Comparison of ENCODE assay signal across 12 cellular contexts in genomic region chr2:29110916-29111315, GRCh38. TPM values are rescaled to one million over a fixed set of nuclear protein-coding genes. Genes with fewer than 3 reads are reported as not detected.
A peak's percentile ranks its signal among the peaks of the same experiment; 100 is the strongest.
DNase-seq lines count a peak whose midpoint lies in the region; ATAC-seq and TF ChIP-seq lines count a peak whose summit lies in the region.
"Had no signal": no experiment of that assay in that cellular context is flagged by ENCODE, and none has a peak within 500 bp of the region (broad histone marks: within the 10 kb centered on the region; RNA-seq: fewer than 3 reads in every experiment).

No MANE protein-coding gene starts in this region.

- peak; percentile 45 for ATAC-seq in GM18511 (IDR thresholded peaks at IDR 0.05; ENCODE audit: unreplicated experiment)
- ATAC-seq in GM21529 (IDR thresholded peaks at IDR 0.05; ENCODE audit: unreplicated experiment), result peak; percentile 47
- ATAC-seq in HG03571 (IDR thresholded peaks at IDR 0.05; ENCODE audit: unreplicated experiment), result peak; percentile 42

- no peak for TF ChIP-seq POLR2A in Peyer's patch (IDR thresholded peaks at IDR 0.05)
- TF ChIP-seq POLR2A in suprapubic skin (IDR thresholded peaks at IDR 0.05), result no peak

- no peaks in the 10 kb centered on the region for H3K9me3 ChIP-seq in Peyer's patch
- H3K9me3 ChIP-seq in suprapubic skin, result no peaks in the 10 kb centered on the region

- TF ChIP-seq EP300 in suprapubic skin (IDR thresholded peaks at IDR 0.05), result no peak

- H3K27me3 ChIP-seq in Peyer's patch, result no peaks in the 10 kb centered on the region
- H3K27me3 ChIP-seq in suprapubic skin, result no peaks in the 10 kb centered on the region

- H3K36me3 ChIP-seq in Peyer's patch (no peaks in the 10 kb centered on the region), suprapubic skin (no peaks in the 10 kb centered on the region)

- DNase-seq in glomerular visceral epithelial cell (ENCODE audit: extremely low spot score) (peak; percentile 17), SIG-M5 treated with dmso at 0.1 percent for 504 hours (lab: John Stamatoyannopoulos, UW; ENCODE audit: unreplicated experiment) (no peak), Peyer's patch (no peak), suprapubic skin (ENCODE audit: low spot score in 2 of 2) (no peak)
- DNase-seq: central memory CD4-positive, alpha-beta T cell; NCI-H1092 treated with DMSO at 0.1 percent for 48 hours; SIG-M5 had no signal

- TF ChIP-seq CTCF in Peyer's patch (IDR thresholded peaks at IDR 0.05) (no peak), suprapubic skin (IDR thresholded peaks at IDR 0.05) (no peak)

- 83% methylated on average over 2 of the region's 2 CpGs for WGBS in suprapubic skin

- H3K4me1 ChIP-seq in Peyer's patch (peaks cover 0 to 4% (median 0%) of the 10 kb centered on the region in 4 donors), suprapubic skin (peaks cover 29% of the 10 kb centered on the region)

- no peak overlapping the region for H3K27ac ChIP-seq in Peyer's patch
- no peak overlapping the region for H3K27ac ChIP-seq in suprapubic skin
- H3K27ac ChIP-seq: skin epidermis had no signal

- H3K4me3 ChIP-seq in Peyer's patch, result no peak overlapping the region
- H3K4me3 ChIP-seq in suprapubic skin, result no peak overlapping the region
- H3K4me3 ChIP-seq: skin epidermis had no signal

RNA-seq across cellular contexts. Expression of gene CLIP4, which starts 4.3 kb away (rescaled TPM):
- total RNA-seq in Peyer's patch, result 10 to 100 TPM in 3 of 4 donors, 1 to 10 TPM in 1; 7.0 to 40.4 (median 16.9) TPM
- total RNA-seq in suprapubic skin, result 100 to 1,000 TPM in 1 of 4 donors, 10 to 100 TPM in 3; 61.9 to 173 (median 67.4) TPM

RNA-seq across cellular contexts. Expression of gene PCARE, which starts 36.6 kb away (rescaled TPM):
- total RNA-seq in Peyer's patch, result not detected
- under 1 TPM; 0.04 to 0.34 (median 0.14) TPM for total RNA-seq in suprapubic skin
- total RNA-seq: activated CD8-positive, alpha-beta memory T cell treated with anti-CD3 and anti-CD28 coated beads for 36 hours had no signal
